25 cellular contexts compared by ENCODE assay signal in the genomic region with DNA sequence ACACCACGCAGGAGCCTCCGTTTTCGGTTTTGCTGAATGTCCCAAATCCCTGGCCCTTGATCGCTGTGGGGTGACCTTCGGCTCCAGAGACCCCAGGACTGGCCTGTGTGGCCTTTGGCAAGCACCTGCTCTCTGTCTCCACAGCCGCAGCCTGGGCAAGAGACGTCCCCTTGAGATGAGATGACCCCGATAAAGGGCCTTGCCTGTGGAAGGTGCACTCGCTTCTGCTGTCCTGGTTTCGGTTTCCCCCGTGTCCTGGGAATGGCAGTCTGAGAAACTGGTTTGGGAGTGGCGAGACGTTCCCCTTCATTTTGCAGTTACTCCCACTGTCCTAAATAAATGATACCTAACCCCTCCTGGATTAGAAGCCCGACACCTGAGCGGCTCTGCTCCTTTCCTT. TPM values are rescaled to one million over a fixed set of nuclear protein-coding genes. Genes with fewer than 3 reads are reported as not detected.
A peak's percentile ranks its signal among the peaks of the same experiment; 100 is the strongest.
DNase-seq lines count a peak whose midpoint lies in the region; ATAC-seq and TF ChIP-seq lines count a peak whose summit lies in the region.
"Had no signal": no experiment of that assay in that cellular context is flagged by ENCODE, and none has a peak within 500 bp of the region (broad histone marks: within the 10 kb centered on the region; RNA-seq: fewer than 3 reads in every experiment).

No MANE protein-coding gene starts in this region.

- peaks cover 4% of the 10 kb centered on the region for H3K4me1 ChIP-seq in left ventricle myocardium inferior
- H3K4me1 ChIP-seq: adrenal gland had no signal

- no peak for TF ChIP-seq CTCF in left ventricle myocardium inferior (IDR thresholded peaks at IDR 0.05; ENCODE audit: borderline replicate concordance)

- H3K27me3 ChIP-seq in H7 (ENCODE audit: control insufficient read depth, insufficient read depth, low read length) (no peaks in the 10 kb centered on the region), left ventricle myocardium inferior (ENCODE audit: low read depth) (peaks cover 12% of the 10 kb centered on the region)
- H3K27me3 ChIP-seq: adrenal gland; BLaER1 treated with 17β-estradiol and CSF1 and Interleukin-3, amounts not matched to agents 10 nM and 100 nM; esophagus muscularis mucosa had no signal

- peak; percentile 2 for DNase-seq in activated T-cell treated with anti-CD3 and anti-CD28 coated beads, Interleukin-2, amount 50 U/mL, for 1 hour
- no peak for DNase-seq in activated T-cell treated with anti-CD3 and anti-CD28 coated beads, Interleukin-2, amount 50 U/mL, for 48 hours
- DNase-seq in H7, result peak; percentile 32
- DNase-seq in left ventricle myocardium inferior, result peak; percentile 3
- peak; percentile 37 for DNase-seq in sciatic nerve (ENCODE audit: low spot score)
- no peak for DNase-seq in NCI-H2171 treated with DMSO at 0.1 percent for 48 hours (lab: John Stamatoyannopoulos, UW)
- no peak for DNase-seq in GF-D8 (lab: John Stamatoyannopoulos, UW)
- DNase-seq: EL, hippocampal formation, NCI-H510A, occipital lobe, retina had no signal

- H3K4me3 ChIP-seq in H7 (ENCODE audit: insufficient read depth, low read depth, low read length), result no peak overlapping the region
- H3K4me3 ChIP-seq in left ventricle myocardium inferior, result no peak overlapping the region
- H3K4me3 ChIP-seq: adrenal gland; BLaER1 treated with 17β-estradiol and CSF1 and Interleukin-3, amounts not matched to agents 10 nM and 100 nM; esophagus muscularis mucosa; GM23338; lung had no signal

- intact Hi-C loops in left ventricle myocardium inferior (cut with micrococcal nuclease), result no loop called here
- intact Hi-C loops in sciatic nerve (cut with DNase I), result no loop called here

- H3K36me3 ChIP-seq in H7 (replicated peaks; ENCODE audit: control insufficient read depth, insufficient read depth, low read length) (no peaks in the 10 kb centered on the region), left ventricle myocardium inferior (no peaks in the 10 kb centered on the region)
- H3K36me3 ChIP-seq: adrenal gland; BLaER1 treated with 17β-estradiol and CSF1 and Interleukin-3, amounts not matched to agents 10 nM and 100 nM; esophagus muscularis mucosa; WERI-Rb-1 had no signal

- H3K9me3 ChIP-seq in left ventricle myocardium inferior (replicated peaks), result no peaks in the 10 kb centered on the region
- H3K9me3 ChIP-seq: adrenal gland; BLaER1 treated with 17β-estradiol and CSF1 and Interleukin-3, amounts not matched to agents 10 nM and 100 nM; esophagus muscularis mucosa had no signal

- ATAC-seq in sciatic nerve, result no peak
- no peak for ATAC-seq in HG02759 (IDR thresholded peaks at IDR 0.05; ENCODE audit: unreplicated experiment)
- ATAC-seq: Panc1 had no signal

- no peak overlapping the region for H3K27ac ChIP-seq in left ventricle myocardium inferior (replicated peaks)
- H3K27ac ChIP-seq: adrenal gland; BLaER1 treated with 17β-estradiol and CSF1 and Interleukin-3, amounts not matched to agents 10 nM and 100 nM; esophagus muscularis mucosa; WERI-Rb-1 had no signal

RNA-seq across cellular contexts. Expression of gene PSAPL1, which starts 9.6 kb away (rescaled TPM):
- 0.14 and 0.22 TPM in 2 replicates for total RNA-seq in H7 (2014; rRNA removed; shearing (Covaris generic))
- total RNA-seq in left ventricle myocardium inferior, result not detected
- total RNA-seq in sciatic nerve, result 0.09 TPM
- total RNA-seq: A673; activated T-helper 1 cell treated with anti-CD3 and anti-CD28 coated beads, Interleukin-12 subunit alpha, Interleukin-12 subunit beta, Interleukin-2, Interleukin-4 antibody, amounts not matched to agents 30 ng/mL and 10 ng/mL and 1 ng/mL, durations not matched to agents 14 hours and 24 hours and 36 hours; adrenal gland; esophagus muscularis mucosa; frontal cortex; GM23338; MCF 10A; occipital lobe; T-helper 2 cell treated with Interferon-gamma antibody and Interleukin-4, amounts not matched to agents 100 ng/mL and 5 ng/mL, for 36 hours had no signal

Comparison
In these comparisons a context has a peak if more than half of its experiments do, and no peak if none do; other contexts are left out.
1. DNase-seq: peak in activated T-cell treated with anti-CD3 and anti-CD28 coated beads, Interleukin-2, amount 50 U/mL, for 1 hour (single experiment), H7 (single experiment), left ventricle myocardium inferior (single experiment) and sciatic nerve (single experiment); none in activated T-cell treated with anti-CD3 and anti-CD28 coated beads, Interleukin-2, amount 50 U/mL, for 48 hours (0 of 2), NCI-H2171 treated with DMSO at 0.1 percent for 48 hours (single experiment) and GF-D8 (single experiment).